8 cellular contexts compared by ENCODE assay signal in the genomic region with DNA sequence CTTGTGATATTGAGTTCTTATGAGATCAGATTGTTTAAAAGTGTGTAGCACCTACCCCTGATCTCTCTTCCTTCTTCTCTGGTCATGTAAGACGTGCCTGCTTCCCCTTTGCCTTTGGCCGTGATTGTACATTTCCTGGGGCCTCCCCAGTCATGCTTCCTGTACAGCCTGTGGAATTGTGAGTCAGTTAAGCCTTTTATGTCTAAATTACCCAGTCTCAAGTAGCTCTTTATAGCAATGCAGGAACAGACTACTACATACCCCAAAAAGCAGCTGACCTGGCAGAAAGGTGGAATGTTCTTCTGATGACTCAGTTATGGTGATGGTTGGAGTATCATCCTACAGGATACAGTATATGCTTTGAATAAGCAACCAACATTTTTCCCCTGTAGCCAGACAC. TPM values are rescaled to one million over a fixed set of nuclear protein-coding genes. Genes with fewer than 3 reads are reported as not detected.
A peak's percentile ranks its signal among the peaks of the same experiment; 100 is the strongest.
DNase-seq lines count a peak whose midpoint lies in the region; ATAC-seq and TF ChIP-seq lines count a peak whose summit lies in the region.

No MANE protein-coding gene starts in this region.

- no peaks in the 10 kb centered on the region for H3K79me2 ChIP-seq in SK-N-SH (ENCODE audit: insufficient read depth)

- TF ChIP-seq CTCF in SK-N-SH (IDR thresholded peaks at IDR 0.05) (no peak), epithelial cell of proximal tubule (conservative IDR thresholded peaks at IDR 0.05; ENCODE audit: low read depth, low read length) (no peak)

- no peak for TF ChIP-seq EP300 in SK-N-SH (IDR thresholded peaks at IDR 0.05; ENCODE audit: borderline replicate concordance in 1 of 2, low read depth in 1 of 2, low read length in 1 of 2)

- H3K4me2 ChIP-seq in SK-N-SH = peak overlapping the region; percentile 10

- TF ChIP-seq RAD21 in SK-N-SH (IDR thresholded peaks at IDR 0.05; ENCODE audit: low read length) = no peak

- POLR2A ChIA-PET in SK-N-SH (lab: Yijun Ruan, JAX) = no interaction called here

- peaks cover 7% of the 10 kb centered on the region for H3F3A ChIP-seq in SK-N-SH (replicated peaks; ENCODE audit: insufficient read depth)

- no peak overlapping the region for H3K9ac ChIP-seq in SK-N-SH

- no peaks in the 10 kb centered on the region for H3K27me3 ChIP-seq in SK-N-SH (ENCODE audit: insufficient read depth)

- H3K9me2 ChIP-seq in SK-N-SH = no peaks in the 10 kb centered on the region

- 50% methylated on average over 2 of the region's 2 CpGs for WGBS in SK-N-SH (ENCODE audit: low lambda C conversion rate)

- H3K4me1 ChIP-seq in SK-N-SH (ENCODE audit: control insufficient read depth in 1 of 2, insufficient read depth in 2 of 2, low read depth in 1 of 2, low read length in 1 of 2) = no peaks in the 10 kb centered on the region; a peak in 1 of 4 replicates

- intact Hi-C loops in sciatic nerve (cut with DNase I) = no loop called here

- H3K4me3 ChIP-seq in SK-N-SH (ENCODE audit: low read depth in 2 of 2, low read length in 1 of 2) (no peak overlapping the region), epithelial cell of proximal tubule (ENCODE audit: low read depth, low read length) (no peak overlapping the region)

- H3K9me3 ChIP-seq in SK-N-SH = no peaks in the 10 kb centered on the region

- H2AFZ ChIP-seq in SK-N-SH (ENCODE audit: low read depth) = no peak overlapping the region

- peaks cover 14 to 30% of the 10 kb centered on the region in 2 experiments for H3K36me3 ChIP-seq in SK-N-SH (replicated peaks in 1 of 2; ENCODE audit: control insufficient read depth in 1 of 2, insufficient read depth in 2 of 2, low read length in 1 of 2)

- H4K20me1 ChIP-seq in SK-N-SH (ENCODE audit: insufficient read depth) = no peaks in the 10 kb centered on the region

- DNase-seq in SK-N-SH (no peak), epithelial cell of proximal tubule (ENCODE audit: low read depth) (peak; percentile 18), sciatic nerve (ENCODE audit: low spot score) (no peak), HuH-7.5 (ENCODE audit: low spot score) (no peak), NCI-H524 treated with DMSO at 0.1 percent for 48 hours (lab: John Stamatoyannopoulos, UW) (no peak)

- peak; percentile 54 for ATAC-seq in GM21576 (IDR thresholded peaks at IDR 0.05; ENCODE audit: unreplicated experiment)
- ATAC-seq in sciatic nerve = peak; percentile 67
- no peak for ATAC-seq in HG02623 (IDR thresholded peaks at IDR 0.05; ENCODE audit: unreplicated experiment)
- ATAC-seq in GM18909 (IDR thresholded peaks at IDR 0.05; ENCODE audit: poor library complexity, unreplicated experiment) = no peak

- CTCF ChIA-PET in SK-N-SH (lab: Yijun Ruan, JAX) = interaction anchor here (1.5 kb wide), 1 partner anchor 21 kb away, joined by 4 read pairs; no protein-coding TSS in a partner anchor

- H3K27ac ChIP-seq in SK-N-SH (ENCODE audit: low read depth in 2 of 2, low read length in 1 of 2) = peak overlapping the region in 1 of 2 experiments; percentile 44; a peak in 2 of 4 replicates

TF ChIP-seq in SK-N-SH, 30 proteins besides CTCF, POLR2A, EP300 and RAD21 (continues in another document):
- TF ChIP-seq, protein P1, sequence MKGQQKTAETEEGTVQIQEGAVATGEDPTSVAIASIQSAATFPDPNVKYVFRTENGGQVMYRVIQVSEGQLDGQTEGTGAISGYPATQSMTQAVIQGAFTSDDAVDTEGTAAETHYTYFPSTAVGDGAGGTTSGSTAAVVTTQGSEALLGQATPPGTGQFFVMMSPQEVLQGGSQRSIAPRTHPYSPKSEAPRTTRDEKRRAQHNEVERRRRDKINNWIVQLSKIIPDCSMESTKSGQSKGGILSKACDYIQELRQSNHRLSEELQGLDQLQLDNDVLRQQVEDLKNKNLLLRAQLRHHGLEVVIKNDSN (IDR thresholded peaks at IDR 0.05; ENCODE audit: borderline replicate concordance, low read depth) = no peak
- no peak for TF ChIP-seq GATA2 (CRISPR knock-in tag; IDR thresholded peaks at IDR 0.05)
- TF ChIP-seq RXRA (IDR thresholded peaks at IDR 0.05; ENCODE audit: borderline replicate concordance, low read depth) = no peak
- TF ChIP-seq, protein P2, sequence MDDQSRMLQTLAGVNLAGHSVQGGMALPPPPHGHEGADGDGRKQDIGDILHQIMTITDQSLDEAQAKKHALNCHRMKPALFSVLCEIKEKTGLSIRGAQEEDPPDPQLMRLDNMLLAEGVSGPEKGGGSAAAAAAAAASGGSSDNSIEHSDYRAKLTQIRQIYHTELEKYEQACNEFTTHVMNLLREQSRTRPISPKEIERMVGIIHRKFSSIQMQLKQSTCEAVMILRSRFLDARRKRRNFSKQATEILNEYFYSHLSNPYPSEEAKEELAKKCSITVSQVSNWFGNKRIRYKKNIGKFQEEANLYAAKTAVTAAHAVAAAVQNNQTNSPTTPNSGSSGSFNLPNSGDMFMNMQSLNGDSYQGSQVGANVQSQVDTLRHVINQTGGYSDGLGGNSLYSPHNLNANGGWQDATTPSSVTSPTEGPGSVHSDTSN (IDR thresholded peaks at IDR 0.05) = no peak
- TF ChIP-seq SIN3A (IDR thresholded peaks at IDR 0.05; ENCODE audit: borderline replicate concordance, low read depth, low read length) = no peak
- no peak for TF ChIP-seq FOXM1 (IDR thresholded peaks at IDR 0.05; ENCODE audit: low read depth)
- TF ChIP-seq, protein P3, sequence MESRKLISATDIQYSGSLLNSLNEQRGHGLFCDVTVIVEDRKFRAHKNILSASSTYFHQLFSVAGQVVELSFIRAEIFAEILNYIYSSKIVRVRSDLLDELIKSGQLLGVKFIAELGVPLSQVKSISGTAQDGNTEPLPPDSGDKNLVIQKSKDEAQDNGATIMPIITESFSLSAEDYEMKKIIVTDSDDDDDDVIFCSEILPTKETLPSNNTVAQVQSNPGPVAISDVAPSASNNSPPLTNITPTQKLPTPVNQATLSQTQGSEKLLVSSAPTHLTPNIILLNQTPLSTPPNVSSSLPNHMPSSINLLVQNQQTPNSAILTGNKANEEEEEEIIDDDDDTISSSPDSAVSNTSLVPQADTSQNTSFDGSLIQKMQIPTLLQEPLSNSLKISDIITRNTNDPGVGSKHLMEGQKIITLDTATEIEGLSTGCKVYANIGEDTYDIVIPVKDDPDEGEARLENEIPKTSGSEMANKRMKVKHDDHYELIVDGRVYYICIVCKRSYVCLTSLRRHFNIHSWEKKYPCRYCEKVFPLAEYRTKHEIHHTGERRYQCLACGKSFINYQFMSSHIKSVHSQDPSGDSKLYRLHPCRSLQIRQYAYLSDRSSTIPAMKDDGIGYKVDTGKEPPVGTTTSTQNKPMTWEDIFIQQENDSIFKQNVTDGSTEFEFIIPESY (IDR thresholded peaks at IDR 0.05; ENCODE audit: borderline replicate concordance, low read depth) = no peak
- no peak for TF ChIP-seq MXI1 (IDR thresholded peaks at IDR 0.05; ENCODE audit: low read depth, low read length)
- TF ChIP-seq POLR2AphosphoS5 (IDR thresholded peaks at IDR 0.05; ENCODE audit: low read depth, low read length) = peak; percentile 13; the same call in 1 of the 2 replicates
- TF ChIP-seq MEF2A (IDR thresholded peaks at IDR 0.05; ENCODE audit: borderline replicate concordance, low read depth) = no peak
- TF ChIP-seq, protein P4, sequence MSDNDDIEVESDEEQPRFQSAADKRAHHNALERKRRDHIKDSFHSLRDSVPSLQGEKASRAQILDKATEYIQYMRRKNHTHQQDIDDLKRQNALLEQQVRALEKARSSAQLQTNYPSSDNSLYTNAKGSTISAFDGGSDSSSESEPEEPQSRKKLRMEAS (IDR thresholded peaks at IDR 0.05; ENCODE audit: low read depth) = 0 out of 2 replicates have a peak, but pooled peaks have one; percentile 31
- TF ChIP-seq JUND (IDR thresholded peaks at IDR 0.05) = peak; percentile 41
- no peak for TF ChIP-seq CHD2 (IDR thresholded peaks at IDR 0.05; ENCODE audit: low read length, partially characterized antibody)
- TF ChIP-seq FOSL2 (IDR thresholded peaks at IDR 0.05; ENCODE audit: borderline replicate concordance, low read depth) = peak; percentile 35; the same call in 1 of the 2 replicates
- no peak for TF ChIP-seq RFX5 (IDR thresholded peaks at IDR 0.05; ENCODE audit: low read length)
- no peak for TF ChIP-seq EZH2phosphoT487 (IDR thresholded peaks at IDR 0.05; ENCODE audit: borderline replicate concordance, low read depth)
- TF ChIP-seq TEAD4 (IDR thresholded peaks at IDR 0.05; ENCODE audit: borderline replicate concordance, insufficient read depth) = no peak
- TF ChIP-seq, protein P5, sequence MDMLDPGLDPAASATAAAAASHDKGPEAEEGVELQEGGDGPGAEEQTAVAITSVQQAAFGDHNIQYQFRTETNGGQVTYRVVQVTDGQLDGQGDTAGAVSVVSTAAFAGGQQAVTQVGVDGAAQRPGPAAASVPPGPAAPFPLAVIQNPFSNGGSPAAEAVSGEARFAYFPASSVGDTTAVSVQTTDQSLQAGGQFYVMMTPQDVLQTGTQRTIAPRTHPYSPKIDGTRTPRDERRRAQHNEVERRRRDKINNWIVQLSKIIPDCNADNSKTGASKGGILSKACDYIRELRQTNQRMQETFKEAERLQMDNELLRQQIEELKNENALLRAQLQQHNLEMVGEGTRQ (IDR thresholded peaks at IDR 0.05; ENCODE audit: borderline replicate concordance, low read depth, low read length) = no peak
- 0 out of 2 replicates have a peak, but pooled peaks have one; percentile 19 for TF ChIP-seq GABPA (IDR thresholded peaks at IDR 0.05; ENCODE audit: low read depth)
- no peak for TF ChIP-seq NRF1 (IDR thresholded peaks at IDR 0.05; ENCODE audit: low read depth, low read length)
- no peak for TF ChIP-seq NFIC (IDR thresholded peaks at IDR 0.05; ENCODE audit: borderline replicate concordance)
- TF ChIP-seq FOXJ3 (CRISPR knock-in tag; IDR thresholded peaks at IDR 0.05) = no peak
- TF ChIP-seq TCF12 (IDR thresholded peaks at IDR 0.05) = peak; percentile 39; the same call in 1 of the 2 replicates
- TF ChIP-seq YY1 (IDR thresholded peaks at IDR 0.05; ENCODE audit: low read depth) = no peak

RNA-seq across cellular contexts. Expression of a gene that starts 11.4 kb away (rescaled TPM):
- polyA plus RNA-seq in SK-N-SH (2012; rRNA removed) = 31.5 and 39.3 TPM in 2 replicates
- 19.2 and 32.1 TPM in 2 replicates for polyA plus RNA-seq in SK-N-SH (2012; cell fraction: cytosol; rRNA removed)
- 31.4 and 37.1 TPM in 2 replicates for polyA plus RNA-seq in SK-N-SH (2012; cell fraction: nucleus; rRNA removed)
- total RNA-seq in epithelial cell of proximal tubule (57.2 and 105 TPM in 2 replicates), sciatic nerve (23.0 TPM)

Comparison
In these comparisons a context has a peak if more than half of its experiments do, and no peak if none do; other contexts are left out.
1. ATAC-seq: peak in GM21576 (single experiment) and sciatic nerve (single experiment); none in HG02623 (single experiment) and GM18909 (single experiment).